ENCODE assay signal across 1 cellular context in the genomic region with DNA sequence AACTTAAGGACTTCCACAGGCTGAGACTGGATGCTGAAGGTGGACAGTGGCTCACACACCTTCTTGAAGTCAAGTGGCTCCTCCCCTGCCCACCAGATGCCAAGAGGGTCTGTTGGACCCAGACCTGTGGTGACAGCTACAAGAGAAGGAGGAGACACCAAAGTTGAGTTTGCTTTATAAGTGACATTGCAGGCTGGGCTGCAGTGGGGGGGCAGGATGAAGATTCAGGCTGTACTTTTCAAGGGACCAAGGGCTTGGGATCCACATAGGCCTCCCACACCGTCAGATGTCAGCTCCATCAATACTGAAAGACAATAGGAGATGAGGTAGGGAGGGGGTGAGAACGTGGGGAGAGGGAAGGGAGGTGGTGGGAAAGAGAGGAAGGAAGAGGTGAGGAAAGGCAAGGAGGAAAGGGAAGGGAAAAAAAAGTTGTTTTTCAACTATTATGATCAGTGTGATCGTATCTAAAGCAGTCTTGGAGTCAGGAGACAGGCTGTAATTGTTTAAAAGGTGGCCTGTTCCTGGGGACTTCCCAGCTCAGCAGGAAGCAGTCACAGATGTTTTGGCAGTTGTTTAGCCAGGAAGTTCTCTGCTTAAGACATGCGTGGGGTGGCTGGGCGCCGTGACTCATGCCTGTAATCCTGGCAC.
TF ChIP-seq lines count a peak whose summit lies in the region.

No MANE protein-coding gene starts in this region.

TF ChIP-seq in HepG2, 621 proteins besides CTCF, POLR2A, EP300 and RAD21 (continued from another document):
- no peak for TF ChIP-seq KIAA2018 (CRISPR knock-in tag; IDR thresholded peaks at IDR 0.05; ENCODE audit: borderline replicate concordance)
- 0 out of 2 replicates have a peak, but pooled peaks have one; percentile 41 for TF ChIP-seq ZNF740 (CRISPR knock-in tag; IDR thresholded peaks at IDR 0.05)
- no peak for TF ChIP-seq MYNN (CRISPR knock-in tag; IDR thresholded peaks at IDR 0.05; ENCODE audit: low read depth)
- TF ChIP-seq GPBP1L1 (CRISPR knock-in tag; IDR thresholded peaks at IDR 0.05), result no peak
- TF ChIP-seq FOSL2 (CRISPR knock-in tag; IDR thresholded peaks at IDR 0.05), result 0 out of 2 replicates have a peak, but pooled peaks have one; percentile 20
